Comparison of ENCODE assay signal across 13 cellular contexts in the genomic region with DNA sequence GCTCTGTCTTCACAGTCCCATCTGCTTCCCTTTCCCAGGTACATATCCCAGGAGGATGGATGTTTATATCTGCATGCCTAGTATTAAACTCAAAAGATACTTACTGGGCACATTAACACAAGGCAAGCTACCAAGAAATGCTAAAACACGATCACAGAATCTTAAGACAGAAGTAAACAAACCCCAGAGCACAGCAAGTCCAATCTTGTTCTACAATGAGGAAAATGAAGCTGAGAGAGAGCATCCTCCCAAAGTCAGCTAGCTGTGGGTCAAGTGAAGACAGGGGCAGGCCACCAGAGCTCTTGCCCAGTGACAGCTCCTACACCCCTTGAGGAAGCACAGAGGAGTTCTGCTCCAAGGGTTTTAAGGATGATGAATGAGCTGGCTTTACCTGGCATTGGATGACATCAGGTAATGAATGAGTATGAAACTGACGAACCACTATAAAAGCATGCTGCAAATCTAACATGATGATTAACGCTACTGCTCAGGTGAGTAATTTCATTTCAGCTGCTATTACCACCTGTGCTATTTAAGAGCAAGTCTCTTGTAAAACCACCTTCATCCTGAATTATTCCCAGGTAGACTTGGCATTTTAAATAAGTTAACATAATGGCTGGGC. TPM values are rescaled to one million over a fixed set of nuclear protein-coding genes. Genes with fewer than 3 reads are reported as not detected.
A peak's percentile ranks its signal among the peaks of the same experiment; 100 is the strongest.
DNase-seq lines count a peak whose midpoint lies in the region; ATAC-seq and TF ChIP-seq lines count a peak whose summit lies in the region.
"Had no signal": no experiment of that assay in that cellular context is flagged by ENCODE, and none has a peak within 500 bp of the region (broad histone marks: within the 10 kb centered on the region; RNA-seq: fewer than 3 reads in every experiment).

No MANE protein-coding gene starts in this region.

- H3K27me3 Mint-ChIP-seq in natural killer cell (ENCODE audit: low read depth in 2 of 2), result no peaks in the 10 kb centered on the region

- 10% methylated on average over 3 of the region's 3 CpGs for WGBS in mammary epithelial cell (ENCODE audit: low coverage, missing lambda C conversion rate)

- peaks cover 20% of the 10 kb centered on the region for H4K20me1 ChIP-seq in mammary epithelial cell (ENCODE audit: insufficient read depth, low read length)

- peak overlapping the region; percentile 6 for H3K27ac ChIP-seq in mammary epithelial cell (ENCODE audit: insufficient read depth, low read depth, low read length)
- H3K27ac ChIP-seq: right atrium auricular region, VCaP had no signal

- H3K27me3 ChIP-seq in mammary epithelial cell (ENCODE audit: insufficient read depth, low read length), result no peaks in the 10 kb centered on the region
- H3K27me3 ChIP-seq: right atrium auricular region had no signal

- intact Hi-C loops in mammary epithelial cell (cut with micrococcal nuclease), result loop anchor here (1.0 to 2.0 kb wide), 2 partner anchors 17 to 20 kb away; partner anchors contain the start of gene XPO6
- intact Hi-C loops in natural killer cell (cut with micrococcal nuclease), result no loop called here

- H3K9me3 Mint-ChIP-seq in natural killer cell, result no peaks in the 10 kb centered on the region
- H3K9me3 Mint-ChIP-seq: endodermal cell had no signal

- no peak for TF ChIP-seq CTCF in mammary epithelial cell (conservative IDR thresholded peaks at IDR 0.05 in 1 of 2, IDR thresholded peaks at IDR 0.05 in 1 of 2; ENCODE audit: extremely low read depth in 1 of 2, insufficient read depth in 1 of 2, low read depth in 1 of 2, low read length in 2 of 2)
- no peak for TF ChIP-seq CTCF in natural killer cell (IDR thresholded peaks at IDR 0.05)

- peak; percentile 56 for DNase-seq in DMS79 treated with DMSO at 0.1 percent for 48 hours (lab: John Stamatoyannopoulos, UW)
- peak; percentile 10 for DNase-seq in NCI-H2171 (lab: John Stamatoyannopoulos, UW)
- peak; percentile 93 for DNase-seq in mammary epithelial cell
- no peak for DNase-seq in natural killer cell
- DNase-seq in T-helper 9 cell, result no peak
- DNase-seq: endodermal cell; NCI-H2029 treated with DMSO at 0.1 percent for 48 hours; stimulated activated CD4-positive, alpha-beta T cell treated with anti-CD3 and anti-CD28 coated beads, Interleukin-4, amount 100 ng/mL, for 4 hours; stimulated activated naive CD4-positive, alpha-beta T cell treated with Interleukin-2 at 50 U/mL for 16 hours had no signal

- no peak overlapping the region for H3K9ac ChIP-seq in mammary epithelial cell (ENCODE audit: insufficient read depth, low read length)

- ATAC-seq in natural killer cell (no peak), HG02623 (IDR thresholded peaks at IDR 0.05; ENCODE audit: unreplicated experiment) (no peak), HG03354 (IDR thresholded peaks at IDR 0.05; ENCODE audit: poor library complexity, severe bottlenecking, unreplicated experiment) (no peak)

- H3K36me3 ChIP-seq in mammary epithelial cell (ENCODE audit: insufficient read depth, low read length), result no peaks in the 10 kb centered on the region
- H3K36me3 ChIP-seq: right atrium auricular region had no signal

- H3K4me1 ChIP-seq in mammary epithelial cell (ENCODE audit: insufficient read depth, low read length), result peaks cover 37% of the 10 kb centered on the region

- no peaks in the 10 kb centered on the region for H3K36me3 Mint-ChIP-seq in natural killer cell

- H2AFZ ChIP-seq in mammary epithelial cell (ENCODE audit: low read depth, low read length), result no peak overlapping the region

- H3K9me3 ChIP-seq in mammary epithelial cell (replicated peaks; ENCODE audit: insufficient read depth, low read length), result no peaks in the 10 kb centered on the region
- H3K9me3 ChIP-seq: right atrium auricular region had no signal

- H3K79me2 ChIP-seq in mammary epithelial cell (ENCODE audit: insufficient read depth, low read length), result peaks cover 97% of the 10 kb centered on the region

- H3K4me1 Mint-ChIP-seq in natural killer cell, result peaks cover 74 to 93% of the 10 kb centered on the region in 2 donors

- dilution Hi-C loops in mammary epithelial cell (cut with HindIII; ENCODE audit: low sequenced_read_pairs), result no loop called here

- no TSS peak for BruUV-seq in mammary epithelial cell (replicated peaks; lab: Mats Ljungman, UMichigan)

- in situ Hi-C loops in mammary epithelial cell (cut with MboI; ENCODE audit: low sequenced_read_pairs in 2 of 2), result no loop called here

- H3K27ac Mint-ChIP-seq in natural killer cell, result peak overlapping the region; percentile 94 to 96
- H3K27ac Mint-ChIP-seq: endodermal cell had no signal

- H3K4me3 Mint-ChIP-seq in natural killer cell, result peak overlapping the region; percentile 11
- H3K4me3 Mint-ChIP-seq: endodermal cell had no signal

- H3K4me3 ChIP-seq in mammary epithelial cell (replicated peaks in 1 of 3; ENCODE audit: insufficient read depth in 1 of 3, low read depth in 2 of 3, low read length in 3 of 3), result no peak overlapping the region
- H3K4me3 ChIP-seq: right atrium auricular region had no signal

- H3K4me2 ChIP-seq in mammary epithelial cell (ENCODE audit: insufficient read depth, low read depth, low read length), result peak overlapping the region; percentile 38

- CTCF ChIA-PET in mammary epithelial cell (lab: Charles Lee; ENCODE audit: low non-redundant PET), result interaction anchor here (0.5 to 0.6 kb wide), 2 partner anchors 10 to 11 kb away, joined by 3 to 6 read pairs; no protein-coding TSS in a partner anchor

RNA-seq across cellular contexts. Expression of gene XPO6, which starts 20.3 kb away (rescaled TPM):
- 100 to 1,000 TPM in 1 of 2 donors, 10 to 100 TPM in 1; 81.0 to 166 TPM for total RNA-seq in mammary epithelial cell
- polyA plus RNA-seq in mammary epithelial cell, result 148 TPM
- 228 TPM for polyA minus RNA-seq in mammary epithelial cell
- 100 to 1,000 TPM; 233 to 321 (median 240) TPM for total RNA-seq in natural killer cell

Comparison
In these comparisons a context has a peak if more than half of its experiments do, and no peak if none do; other contexts are left out.
1. DNase-seq: peak in DMS79 treated with DMSO at 0.1 percent for 48 hours (single experiment), NCI-H2171 (single experiment) and mammary epithelial cell (single experiment); none in natural killer cell (single experiment) and T-helper 9 cell (single experiment).